Comparison of ENCODE assay signal across 1 cellular context in genomic region chr19:33406521-33407139, GRCh38.
TF ChIP-seq lines count a peak whose summit lies in the region.

No MANE protein-coding gene starts in this region.

TF ChIP-seq in HepG2, 621 proteins besides CTCF, POLR2A, EP300 and RAD21 (continued from another document and continues in another):
- TF ChIP-seq ARID4A (CRISPR knock-in tag; IDR thresholded peaks at IDR 0.05; ENCODE audit: borderline replicate concordance) (peak; percentile 43; the same call in 1 of the 2 replicates), PATZ1 (CRISPR knock-in tag; IDR thresholded peaks at IDR 0.05) (peak; percentile 75), ZNF430 (CRISPR knock-in tag; IDR thresholded peaks at IDR 0.05) (no peak), SYNCRIP (IDR thresholded peaks at IDR 0.05; ENCODE audit: insufficient read depth, low read depth, low read length) (no peak), TRIM22 (IDR thresholded peaks at IDR 0.05) (no peak), NFRKB (IDR thresholded peaks at IDR 0.05) (no peak), ZFP90 (CRISPR knock-in tag; IDR thresholded peaks at IDR 0.05; ENCODE audit: borderline replicate concordance) (no peak), ZBTB7B (CRISPR knock-in tag; IDR thresholded peaks at IDR 0.05) (peak; percentile 73; the same call in 1 of the 2 replicates), SPEN (CRISPR knock-in tag; IDR thresholded peaks at IDR 0.05; ENCODE audit: low read depth) (no peak), KLF15 (CRISPR knock-in tag; IDR thresholded peaks at IDR 0.05; ENCODE audit: borderline replicate concordance) (no peak), GZF1 (CRISPR knock-in tag; IDR thresholded peaks at IDR 0.05) (no peak), DPF2 (CRISPR knock-in tag; IDR thresholded peaks at IDR 0.05; ENCODE audit: borderline replicate concordance, low read depth) (no peak), MIXL1 (CRISPR knock-in tag; IDR thresholded peaks at IDR 0.05) (0 out of 2 replicates have a peak, but pooled peaks have one; percentile 28), U2AF1 (optimal IDR thresholded peaks at IDR 0.05; ENCODE audit: low read depth, low read length) (no peak), ZNF788 (CRISPR knock-in tag; IDR thresholded peaks at IDR 0.05; ENCODE audit: borderline replicate concordance) (peak; percentile 28; the same call in 1 of the 2 replicates), PRDM15 (CRISPR knock-in tag; IDR thresholded peaks at IDR 0.05) (no peak), KIAA2018 (CRISPR knock-in tag; IDR thresholded peaks at IDR 0.05; ENCODE audit: borderline replicate concordance) (no peak), SIX4 (CRISPR knock-in tag; IDR thresholded peaks at IDR 0.05) (no peak), HNF1B (CRISPR knock-in tag; IDR thresholded peaks at IDR 0.05) (0 out of 2 replicates have a peak, but pooled peaks have one; percentile 43), ZNF878 (CRISPR knock-in tag; IDR thresholded peaks at IDR 0.05) (no peak), ZNF761 (CRISPR knock-in tag; conservative IDR thresholded peaks at IDR 0.05) (0 out of 2 replicates have a peak, but pooled peaks have one; percentile 36), ZBTB3 (CRISPR knock-in tag; IDR thresholded peaks at IDR 0.05; ENCODE audit: borderline replicate concordance, low read depth) (no peak), MIER2 (CRISPR knock-in tag; IDR thresholded peaks at IDR 0.05) (0 out of 2 replicates have a peak, but pooled peaks have one; percentile 10), ARID5B (CRISPR knock-in tag; IDR thresholded peaks at IDR 0.05) (no peak), ZNF614 (CRISPR knock-in tag; IDR thresholded peaks at IDR 0.05; ENCODE audit: borderline replicate concordance) (peak; percentile 43; the same call in 1 of the 2 replicates), ZBTB42 (CRISPR knock-in tag; IDR thresholded peaks at IDR 0.05) (no peak)
